Comparison of ENCODE assay signal across 7 cellular contexts in genomic region chr1:108877324-108877812, GRCh38. TPM values are rescaled to one million over a fixed set of nuclear protein-coding genes. Genes with fewer than 3 reads are reported as not detected.
DNase-seq lines count a peak whose midpoint lies in the region; ATAC-seq and TF ChIP-seq lines count a peak whose summit lies in the region.

No MANE protein-coding gene starts in this region.

- H3K9me3 ChIP-seq in ES-I3 (ENCODE audit: control insufficient read depth, insufficient read depth, low read length) = no peaks in the 10 kb centered on the region
- H3K9me3 ChIP-seq in hepatocyte (ENCODE audit: low read depth) = no peaks in the 10 kb centered on the region
- no peaks in the 10 kb centered on the region for H3K9me3 ChIP-seq in sigmoid colon

- TF ChIP-seq EP300 in sigmoid colon (IDR thresholded peaks at IDR 0.05) = no peak

- no peaks in the 10 kb centered on the region for H3K9me3 Mint-ChIP-seq in activated naive CD8-positive, alpha-beta T cell (ENCODE audit: low read depth)

- peak overlapping the region; percentile 77 for H3K4me2 ChIP-seq in hepatocyte

- H2AFZ ChIP-seq in hepatocyte = peak overlapping the region; percentile 85

- no peaks in the 10 kb centered on the region for H3K4me1 ChIP-seq in ES-I3 (ENCODE audit: insufficient read depth, low read length)
- no peaks in the 10 kb centered on the region for H3K4me1 ChIP-seq in hepatocyte (ENCODE audit: insufficient read depth)
- peaks cover 0 to 29% (median 23%) of the 10 kb centered on the region in 4 donors for H3K4me1 ChIP-seq in sigmoid colon

- H3K9me2 ChIP-seq in hepatocyte (replicated peaks; ENCODE audit: insufficient read depth) = no peaks in the 10 kb centered on the region

- intact Hi-C loops in sigmoid colon (cut with DNase I) = loop anchor here (5.0 kb wide), 2 partner anchors 45 to 130 kb away; partner anchors contain the start of gene STXBP3

- peaks cover 24% of the 10 kb centered on the region for H3K79me2 ChIP-seq in hepatocyte

- peak; percentile 15 for DNase-seq in HuH-7 (ENCODE audit: low spot score)
- DNase-seq in hepatocyte (ENCODE audit: low spot score) = peak; percentile 19
- DNase-seq in sigmoid colon = no peak

- no peaks in the 10 kb centered on the region for H4K20me1 ChIP-seq in hepatocyte (ENCODE audit: insufficient read depth, poor library complexity, severe bottlenecking)

- H3K9ac ChIP-seq in ES-I3 (ENCODE audit: low read depth, low read length) = peak overlapping the region; percentile 87

- peaks cover 12% of the 10 kb centered on the region for H3K4me1 Mint-ChIP-seq in activated naive CD8-positive, alpha-beta T cell (ENCODE audit: low read depth)

- H3K27ac Mint-ChIP-seq in activated naive CD8-positive, alpha-beta T cell = no peak overlapping the region

- WGBS in hepatocyte (ENCODE audit: low lambda C conversion rate, missing lambda C conversion rate) = under 1% methylated on average over 20 of the region's 22 CpGs
- WGBS in sigmoid colon, 2 donors = 0 to 1% methylated on average over 22 of the region's 22 CpGs

- H3K27me3 ChIP-seq in hepatocyte (no peaks in the 10 kb centered on the region), sigmoid colon (no peaks in the 10 kb centered on the region)

- H3K27ac ChIP-seq in hepatocyte (peak overlapping the region; percentile 31), sigmoid colon (peak overlapping the region; percentile 89 to 95 (median 90))

- ATAC-seq in HG03378 (IDR thresholded peaks at IDR 0.05; ENCODE audit: unreplicated experiment) = no peak
- ATAC-seq in GM18907 (IDR thresholded peaks at IDR 0.05; ENCODE audit: unreplicated experiment) = no peak

- TF ChIP-seq CTCF in hepatocyte (IDR thresholded peaks at IDR 0.05; ENCODE audit: poor library complexity) = no peak
- no peak for TF ChIP-seq CTCF in sigmoid colon (IDR thresholded peaks at IDR 0.05)

- H3K27me3 Mint-ChIP-seq in activated naive CD8-positive, alpha-beta T cell = peaks cover 9% of the 10 kb centered on the region

- no peak for TF ChIP-seq POLR2A in sigmoid colon (IDR thresholded peaks at IDR 0.05)

- no peaks in the 10 kb centered on the region for H3K36me3 Mint-ChIP-seq in activated naive CD8-positive, alpha-beta T cell

- H3K4me3 ChIP-seq in hepatocyte (peak overlapping the region; percentile 81), sigmoid colon (peak overlapping the region; percentile 86 to 97 (median 96))

- peak overlapping the region; percentile 90 for H3K4me3 Mint-ChIP-seq in activated naive CD8-positive, alpha-beta T cell

- H3K36me3 ChIP-seq in ES-I3 (ENCODE audit: insufficient read depth, low read length) = no peaks in the 10 kb centered on the region
- no peaks in the 10 kb centered on the region for H3K36me3 ChIP-seq in hepatocyte (replicated peaks; ENCODE audit: insufficient read depth, low read depth)
- no peaks in the 10 kb centered on the region for H3K36me3 ChIP-seq in sigmoid colon

RNA-seq across cellular contexts. Expression of gene GPSM2, which starts 0.6 kb away (rescaled TPM):
- 12.8 and 21.6 TPM in 2 replicates for total RNA-seq in hepatocyte
- 7.2 and 7.3 TPM in 2 replicates for polyA plus RNA-seq in hepatocyte
- total RNA-seq in sigmoid colon = 10 to 100 TPM; 34.3 to 71.7 (median 46.9) TPM
- polyA plus RNA-seq in sigmoid colon = 10 to 100 TPM in 2 of 3 donors, 1 to 10 TPM in 1; 7.2 to 15.9 (median 12.0) TPM

RNA-seq across cellular contexts. Expression of gene AKNAD1, which starts 20.5 kb away (rescaled TPM):
- total RNA-seq in hepatocyte (0.20 and 0.80 TPM in 2 replicates), sigmoid colon (1 to 10 TPM in 1 of 4 donors, under 1 TPM in 1, not detected in 2; 0.82 to 2.1 TPM)
- polyA plus RNA-seq in hepatocyte (not detected in 2 replicates), sigmoid colon (1 to 10 TPM in 1 of 3 donors, under 1 TPM in 1, not detected in 1; 0.28 to 2.4 TPM)
